In the genomic region with DNA sequence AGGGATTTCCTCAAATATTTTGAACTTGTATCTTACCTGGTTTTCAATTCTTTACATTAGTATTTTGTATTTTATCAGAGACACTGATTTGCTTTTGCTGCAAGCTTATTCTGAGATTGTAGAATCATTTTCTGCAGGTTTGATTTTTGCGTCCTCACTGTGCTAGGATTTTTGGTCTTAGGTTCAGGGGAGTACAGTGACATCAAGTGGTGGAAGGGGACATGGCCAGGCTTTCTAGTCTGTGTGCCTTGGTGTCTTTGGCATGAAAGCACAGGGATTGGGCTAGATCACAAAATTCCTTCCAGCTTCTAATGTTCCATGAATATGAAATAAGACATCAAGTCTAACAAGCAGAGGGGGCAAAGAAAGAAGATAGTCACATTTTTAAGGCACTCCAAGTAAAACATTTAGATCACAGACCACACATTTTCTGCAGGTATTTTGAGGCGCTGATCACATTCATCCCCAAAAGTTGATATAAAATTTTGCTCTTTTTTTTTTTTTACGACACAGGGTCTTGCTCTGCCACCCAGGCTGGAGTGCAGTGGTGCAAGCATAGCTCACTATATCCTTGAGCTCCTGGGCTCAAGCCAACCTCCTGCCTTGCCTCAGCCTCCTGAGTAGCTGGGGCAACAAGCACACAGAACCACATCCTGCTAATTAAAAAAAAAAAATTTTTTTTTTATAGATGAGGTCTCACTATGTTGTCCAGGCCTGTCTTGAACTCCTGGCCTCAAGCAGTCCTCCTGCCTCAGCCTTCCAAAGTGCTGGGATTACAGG, we compare ENCODE assay signal across 8 cellular contexts.
DNase-seq lines count a peak whose midpoint lies in the region; ATAC-seq and TF ChIP-seq lines count a peak whose summit lies in the region.

No MANE protein-coding gene starts in this region.

- CTCF ChIA-PET in activated CD8-positive, alpha-beta T cell treated with anti-CD3 and anti-CD28 coated beads for 36 hours (lab: Charles Lee) = interaction anchor here (1.2 kb wide), 1 partner anchor 751 kb away, joined by 5 read pairs; no protein-coding TSS in a partner anchor

- H3K36me3 Mint-ChIP-seq in neural progenitor cell = peaks cover 5% of the 10 kb centered on the region
- H3K36me3 Mint-ChIP-seq in activated CD8-positive, alpha-beta T cell treated with anti-CD3 and anti-CD28 coated beads for 36 hours (ENCODE audit: low read depth) = no peaks in the 10 kb centered on the region

- H3K27ac Mint-ChIP-seq in neural progenitor cell = no peak overlapping the region
- H3K27ac Mint-ChIP-seq in activated CD8-positive, alpha-beta T cell treated with anti-CD3 and anti-CD28 coated beads for 36 hours = no peak overlapping the region

- no peak overlapping the region for H2AFZ ChIP-seq in fibroblast of lung (ENCODE audit: low read length)
- H2AFZ ChIP-seq in neural progenitor cell (replicated peaks) = no peak overlapping the region

- H3K4me2 ChIP-seq in fibroblast of lung (ENCODE audit: extremely low read depth, insufficient read depth, low read length) (no peak overlapping the region), neural progenitor cell (no peak overlapping the region)

- H4K20me1 ChIP-seq in fibroblast of lung (ENCODE audit: control insufficient read depth, extremely low read depth, insufficient read depth, low read length) = no peaks in the 10 kb centered on the region
- H4K20me1 ChIP-seq in neural progenitor cell (ENCODE audit: low read depth) = no peaks in the 10 kb centered on the region

- H3F3A ChIP-seq in neural progenitor cell (ENCODE audit: low read depth) = no peaks in the 10 kb centered on the region

- H3K4me3 ChIP-seq in GM06990 (replicated peaks; ENCODE audit: low read depth, low read length) (no peak overlapping the region), fibroblast of lung (replicated peaks in 1 of 4; ENCODE audit: control extremely low read depth in 1 of 4, insufficient read depth in 1 of 4, low read depth in 3 of 4, low read length in 4 of 4) (no peak overlapping the region), neural progenitor cell (no peak overlapping the region), suprapubic skin (no peak overlapping the region)

- no peak for TF ChIP-seq EP300 in suprapubic skin (IDR thresholded peaks at IDR 0.05)

- intact Hi-C loops in activated CD8-positive, alpha-beta T cell treated with anti-CD3 and anti-CD28 coated beads for 36 hours (cut with micrococcal nuclease) = no loop called here

- TF ChIP-seq CTCF in GM06990 (IDR thresholded peaks at IDR 0.05; ENCODE audit: insufficient read depth, low read length, poor library complexity, severe bottlenecking) (peak; percentile 62), fibroblast of lung (conservative IDR thresholded peaks at IDR 0.05 in 1 of 2, IDR thresholded peaks at IDR 0.05 in 1 of 2; ENCODE audit: low read depth in 1 of 2, low read length in 2 of 2) (peak; percentile 76 to 91), neural progenitor cell (IDR thresholded peaks at IDR 0.05) (peak; percentile 80), suprapubic skin (IDR thresholded peaks at IDR 0.05) (peak in 1 of 2 donors; percentile 45)
- no peak for TF ChIP-seq CTCF in activated CD8-positive, alpha-beta T cell treated with anti-CD3 and anti-CD28 coated beads for 36 hours (IDR thresholded peaks at IDR 0.05)

- no peaks in the 10 kb centered on the region for H3K9me3 ChIP-seq in fibroblast of lung (ENCODE audit: control insufficient read depth, insufficient read depth, low read depth, low read length)
- H3K9me3 ChIP-seq in neural progenitor cell (ENCODE audit: low read depth) = no peaks in the 10 kb centered on the region
- no peaks in the 10 kb centered on the region for H3K9me3 ChIP-seq in suprapubic skin

- H3K79me2 ChIP-seq in fibroblast of lung (ENCODE audit: control insufficient read depth, insufficient read depth, low read length) (no peaks in the 10 kb centered on the region), neural progenitor cell (ENCODE audit: low read depth) (no peaks in the 10 kb centered on the region)

- whole genome bisulfite sequencing in suprapubic skin = 62% methylated on average over 3 of the region's 3 CpGs

- DNase-seq in GM06990 (ENCODE audit: extremely low read depth, insufficient read length) (no peak), LHCN-M2 (ENCODE audit: low read depth) (peak; percentile 67), RKO (ENCODE audit: low spot score) (peak; percentile 82), fibroblast of lung (ENCODE audit: low read depth in 2 of 2) (peak; percentile 51 to 72), neural progenitor cell (ENCODE audit: low spot score) (peak; percentile 60), suprapubic skin (ENCODE audit: low spot score in 2 of 2) (no peak)
- DNase-seq in activated CD8-positive, alpha-beta T cell treated with anti-CD3 and anti-CD28 coated beads for 36 hours = no peak

- no peak for ATAC-seq in GM19463 (IDR thresholded peaks at IDR 0.05; ENCODE audit: unreplicated experiment)
- ATAC-seq in activated CD8-positive, alpha-beta T cell treated with anti-CD3 and anti-CD28 coated beads for 36 hours = no peak

- H3K4me3 Mint-ChIP-seq in neural progenitor cell = no peak overlapping the region
- no peak overlapping the region for H3K4me3 Mint-ChIP-seq in activated CD8-positive, alpha-beta T cell treated with anti-CD3 and anti-CD28 coated beads for 36 hours

- no peaks in the 10 kb centered on the region for H3K27me3 ChIP-seq in GM06990 (replicated peaks; ENCODE audit: control insufficient read depth, insufficient read depth, low read length)
- no peaks in the 10 kb centered on the region for H3K27me3 ChIP-seq in fibroblast of lung (ENCODE audit: control insufficient read depth, insufficient read depth, low read length)
- H3K27me3 ChIP-seq in neural progenitor cell = no peaks in the 10 kb centered on the region
- peaks cover 2% of the 10 kb centered on the region for H3K27me3 ChIP-seq in suprapubic skin

- H3K36me3 ChIP-seq in GM06990 (ENCODE audit: control insufficient read depth, insufficient read depth, low read length) (no peaks in the 10 kb centered on the region), fibroblast of lung (ENCODE audit: control insufficient read depth, insufficient read depth, low read length) (no peaks in the 10 kb centered on the region), neural progenitor cell (no peaks in the 10 kb centered on the region), suprapubic skin (no peaks in the 10 kb centered on the region)

- H3K9ac ChIP-seq in fibroblast of lung (ENCODE audit: insufficient read depth, low read length) = no peak overlapping the region
- no peak overlapping the region for H3K9ac ChIP-seq in neural progenitor cell

- TF ChIP-seq POLR2A in suprapubic skin (IDR thresholded peaks at IDR 0.05) = no peak

- H3K4me1 Mint-ChIP-seq in neural progenitor cell = peaks cover 10% of the 10 kb centered on the region
- H3K4me1 Mint-ChIP-seq in activated CD8-positive, alpha-beta T cell treated with anti-CD3 and anti-CD28 coated beads for 36 hours (ENCODE audit: low read depth) = no peaks in the 10 kb centered on the region

- H3K9me3 Mint-ChIP-seq in neural progenitor cell = no peaks in the 10 kb centered on the region
- no peaks in the 10 kb centered on the region for H3K9me3 Mint-ChIP-seq in activated CD8-positive, alpha-beta T cell treated with anti-CD3 and anti-CD28 coated beads for 36 hours

- POLR2A ChIA-PET in activated CD8-positive, alpha-beta T cell treated with anti-CD3 and anti-CD28 coated beads for 36 hours (lab: Charles Lee) = no interaction called here

- no peaks in the 10 kb centered on the region for H3K27me3 Mint-ChIP-seq in neural progenitor cell (ENCODE audit: insufficient read depth, low read depth)
- H3K27me3 Mint-ChIP-seq in activated CD8-positive, alpha-beta T cell treated with anti-CD3 and anti-CD28 coated beads for 36 hours = peaks cover 2% of the 10 kb centered on the region

- H3K4me1 ChIP-seq in fibroblast of lung (ENCODE audit: control insufficient read depth, extremely low read depth, insufficient read depth, low read length) = peaks cover 2% of the 10 kb centered on the region
- no peaks in the 10 kb centered on the region for H3K4me1 ChIP-seq in neural progenitor cell
- H3K4me1 ChIP-seq in suprapubic skin = no peaks in the 10 kb centered on the region

- H3K27ac ChIP-seq in fibroblast of lung (ENCODE audit: insufficient read depth, low read length) (no peak overlapping the region), neural progenitor cell (no peak overlapping the region), suprapubic skin (no peak overlapping the region)

Comparison
In these comparisons a context has a peak if more than half of its experiments do, and no peak if none do; other contexts are left out.
1. DNase-seq: peak in LHCN-M2 (single experiment), RKO (single experiment), fibroblast of lung (2 of 2) and neural progenitor cell (single experiment); none in GM06990 (single experiment), activated CD8-positive, alpha-beta T cell treated with anti-CD3 and anti-CD28 coated beads for 36 hours (single experiment) and suprapubic skin (0 of 2).